ENCODE assay signal across 1 cellular context in the genomic region with DNA sequence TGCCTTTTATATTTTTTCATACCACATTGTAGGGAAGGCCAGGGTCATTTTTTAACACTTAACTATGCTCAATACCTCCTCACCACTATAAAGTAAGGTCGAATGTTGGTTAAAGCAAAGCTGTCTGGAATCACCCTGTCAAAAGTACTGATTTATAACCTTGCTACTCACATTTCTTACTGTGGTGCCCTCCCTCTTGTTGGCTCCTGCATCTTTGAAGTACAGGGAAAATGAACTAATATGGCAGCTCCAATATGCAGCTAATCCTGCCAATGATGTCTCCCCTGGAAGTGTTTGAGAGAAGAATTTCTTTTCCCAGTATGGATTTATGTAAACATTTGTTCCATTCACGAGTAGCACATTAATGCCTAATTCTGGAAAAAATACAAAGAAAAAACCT.
A peak's percentile ranks its signal among the peaks of the same experiment; 100 is the strongest.
TF ChIP-seq lines count a peak whose summit lies in the region.

No MANE protein-coding gene starts in this region.

TF ChIP-seq in HepG2, 621 proteins besides CTCF, POLR2A, EP300 and RAD21 (continued from another document):
- TF ChIP-seq, protein P1, sequence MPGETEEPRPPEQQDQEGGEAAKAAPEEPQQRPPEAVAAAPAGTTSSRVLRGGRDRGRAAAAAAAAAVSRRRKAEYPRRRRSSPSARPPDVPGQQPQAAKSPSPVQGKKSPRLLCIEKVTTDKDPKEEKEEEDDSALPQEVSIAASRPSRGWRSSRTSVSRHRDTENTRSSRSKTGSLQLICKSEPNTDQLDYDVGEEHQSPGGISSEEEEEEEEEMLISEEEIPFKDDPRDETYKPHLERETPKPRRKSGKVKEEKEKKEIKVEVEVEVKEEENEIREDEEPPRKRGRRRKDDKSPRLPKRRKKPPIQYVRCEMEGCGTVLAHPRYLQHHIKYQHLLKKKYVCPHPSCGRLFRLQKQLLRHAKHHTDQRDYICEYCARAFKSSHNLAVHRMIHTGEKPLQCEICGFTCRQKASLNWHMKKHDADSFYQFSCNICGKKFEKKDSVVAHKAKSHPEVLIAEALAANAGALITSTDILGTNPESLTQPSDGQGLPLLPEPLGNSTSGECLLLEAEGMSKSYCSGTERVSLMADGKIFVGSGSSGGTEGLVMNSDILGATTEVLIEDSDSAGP (CRISPR knock-in tag; IDR thresholded peaks at IDR 0.05; ENCODE audit: borderline replicate concordance), result no peak
- TF ChIP-seq, protein P2, sequence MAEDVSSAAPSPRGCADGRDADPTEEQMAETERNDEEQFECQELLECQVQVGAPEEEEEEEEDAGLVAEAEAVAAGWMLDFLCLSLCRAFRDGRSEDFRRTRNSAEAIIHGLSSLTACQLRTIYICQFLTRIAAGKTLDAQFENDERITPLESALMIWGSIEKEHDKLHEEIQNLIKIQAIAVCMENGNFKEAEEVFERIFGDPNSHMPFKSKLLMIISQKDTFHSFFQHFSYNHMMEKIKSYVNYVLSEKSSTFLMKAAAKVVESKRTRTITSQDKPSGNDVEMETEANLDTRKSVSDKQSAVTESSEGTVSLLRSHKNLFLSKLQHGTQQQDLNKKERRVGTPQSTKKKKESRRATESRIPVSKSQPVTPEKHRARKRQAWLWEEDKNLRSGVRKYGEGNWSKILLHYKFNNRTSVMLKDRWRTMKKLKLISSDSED (CRISPR knock-in tag; IDR thresholded peaks at IDR 0.05), result no peak
- TF ChIP-seq, protein P3, sequence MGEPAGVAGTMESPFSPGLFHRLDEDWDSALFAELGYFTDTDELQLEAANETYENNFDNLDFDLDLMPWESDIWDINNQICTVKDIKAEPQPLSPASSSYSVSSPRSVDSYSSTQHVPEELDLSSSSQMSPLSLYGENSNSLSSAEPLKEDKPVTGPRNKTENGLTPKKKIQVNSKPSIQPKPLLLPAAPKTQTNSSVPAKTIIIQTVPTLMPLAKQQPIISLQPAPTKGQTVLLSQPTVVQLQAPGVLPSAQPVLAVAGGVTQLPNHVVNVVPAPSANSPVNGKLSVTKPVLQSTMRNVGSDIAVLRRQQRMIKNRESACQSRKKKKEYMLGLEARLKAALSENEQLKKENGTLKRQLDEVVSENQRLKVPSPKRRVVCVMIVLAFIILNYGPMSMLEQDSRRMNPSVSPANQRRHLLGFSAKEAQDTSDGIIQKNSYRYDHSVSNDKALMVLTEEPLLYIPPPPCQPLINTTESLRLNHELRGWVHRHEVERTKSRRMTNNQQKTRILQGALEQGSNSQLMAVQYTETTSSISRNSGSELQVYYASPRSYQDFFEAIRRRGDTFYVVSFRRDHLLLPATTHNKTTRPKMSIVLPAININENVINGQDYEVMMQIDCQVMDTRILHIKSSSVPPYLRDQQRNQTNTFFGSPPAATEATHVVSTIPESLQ (CRISPR knock-in tag; conservative IDR thresholded peaks at IDR 0.05), result 0 out of 2 replicates have a peak, but pooled peaks have one; percentile 12
- TF ChIP-seq ZBTB3 (CRISPR knock-in tag; IDR thresholded peaks at IDR 0.05; ENCODE audit: borderline replicate concordance, low read depth) (no peak), PPARG (CRISPR knock-in tag; conservative IDR thresholded peaks at IDR 0.05) (no peak), TRIM24 (CRISPR knock-in tag; IDR thresholded peaks at IDR 0.05) (0 out of 2 replicates have a peak, but pooled peaks have one; percentile 11), HDAC1 (CRISPR knock-in tag; IDR thresholded peaks at IDR 0.05) (no peak), CHD2 (IDR thresholded peaks at IDR 0.05; ENCODE audit: low read depth, low read length) (no peak), ZNF124 (CRISPR knock-in tag; IDR thresholded peaks at IDR 0.05) (0 out of 2 replicates have a peak, but pooled peaks have one; percentile 7), MED1 (CRISPR knock-in tag; IDR thresholded peaks at IDR 0.05) (no peak), CENPT (CRISPR knock-in tag; IDR thresholded peaks at IDR 0.05; ENCODE audit: low read depth) (no peak), HIVEP1 (CRISPR knock-in tag; IDR thresholded peaks at IDR 0.05) (no peak), ZNF644 (CRISPR knock-in tag; IDR thresholded peaks at IDR 0.05; ENCODE audit: low read depth) (peak; percentile 87), ZNF441 (CRISPR knock-in tag; IDR thresholded peaks at IDR 0.05; ENCODE audit: borderline replicate concordance) (no peak)
- TF ChIP-seq, protein P4, sequence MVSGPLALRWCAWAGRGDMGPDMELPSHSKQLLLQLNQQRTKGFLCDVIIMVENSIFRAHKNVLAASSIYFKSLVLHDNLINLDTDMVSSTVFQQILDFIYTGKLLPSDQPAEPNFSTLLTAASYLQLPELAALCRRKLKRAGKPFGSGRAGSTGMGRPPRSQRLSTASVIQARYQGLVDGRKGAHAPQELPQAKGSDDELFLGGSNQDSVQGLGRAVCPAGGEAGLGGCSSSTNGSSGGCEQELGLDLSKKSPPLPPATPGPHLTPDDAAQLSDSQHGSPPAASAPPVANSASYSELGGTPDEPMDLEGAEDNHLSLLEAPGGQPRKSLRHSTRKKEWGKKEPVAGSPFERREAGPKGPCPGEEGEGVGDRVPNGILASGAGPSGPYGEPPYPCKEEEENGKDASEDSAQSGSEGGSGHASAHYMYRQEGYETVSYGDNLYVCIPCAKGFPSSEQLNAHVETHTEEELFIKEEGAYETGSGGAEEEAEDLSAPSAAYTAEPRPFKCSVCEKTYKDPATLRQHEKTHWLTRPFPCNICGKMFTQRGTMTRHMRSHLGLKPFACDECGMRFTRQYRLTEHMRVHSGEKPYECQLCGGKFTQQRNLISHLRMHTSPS (CRISPR knock-in tag; IDR thresholded peaks at IDR 0.05; ENCODE audit: low read depth), result 0 out of 2 replicates have a peak, but pooled peaks have one; percentile 2
